In genomic region chr12:5063149-5063548, GRCh38 we compare ENCODE assay signal across 27 cellular contexts. TPM values are rescaled to one million over a fixed set of nuclear protein-coding genes. Genes with fewer than 3 reads are reported as not detected.
"Had no signal": no experiment of that assay in that cellular context is flagged by ENCODE, and none has a peak within 500 bp of the region (broad histone marks: within the 10 kb centered on the region; RNA-seq: fewer than 3 reads in every experiment).

No MANE protein-coding gene starts in this region.

- H3K4me1 Mint-ChIP-seq: activated B cell treated with CpG ODN at 0.5 μM for 24 hours; activated CD4-positive, alpha-beta T cell treated with anti-CD3 and anti-CD28 coated beads, Interleukin-2, amount 10 ng/mL, durations not matched to agents 24 days and 14 days; activated CD8-positive, alpha-beta memory T cell treated with anti-CD3 and anti-CD28 coated beads, Interleukin-2, amount 10 ng/mL, durations not matched to agents 7 days and 5 days; activated naive CD4-positive, alpha-beta T cell treated with anti-CD3 and anti-CD28 coated beads, Interleukin-2, amount 50 U/mL, for 24 hours; activated naive CD8-positive, alpha-beta T cell treated with anti-CD3 and anti-CD28 coated beads, Interleukin-2, amount 50 U/mL, for 24 hours; central memory CD8-positive, alpha-beta T cell; T-helper 17 cell had no signal

- H3K27me3 ChIP-seq: ascending aorta had no signal

- H3K4me3 Mint-ChIP-seq: activated B cell treated with CpG ODN at 0.5 μM for 24 hours; activated CD4-positive, alpha-beta T cell treated with anti-CD3 and anti-CD28 coated beads, Interleukin-2, amount 10 ng/mL, durations not matched to agents 24 days and 14 days; activated CD8-positive, alpha-beta memory T cell treated with anti-CD3 and anti-CD28 coated beads, Interleukin-2, amount 10 ng/mL, durations not matched to agents 7 days and 5 days; activated naive CD4-positive, alpha-beta T cell treated with anti-CD3 and anti-CD28 coated beads, Interleukin-2, amount 50 U/mL, for 24 hours; activated naive CD8-positive, alpha-beta T cell treated with anti-CD3 and anti-CD28 coated beads, Interleukin-2, amount 50 U/mL, for 24 hours; activated T-cell treated with anti-CD3 and anti-CD28 coated beads, Interleukin-2, amount 50 U/mL, for 24 hours; activated T-helper 1 cell treated with anti-CD3 and anti-CD28 coated beads, Interleukin-12 subunit alpha, Interleukin-12 subunit beta, Interleukin-2, Interleukin-4 antibody, amounts not matched to agents 30 ng/mL and 10 ng/mL and 1 ng/mL, durations not matched to agents 14 hours and 24 hours and 36 hours; brain; central memory CD8-positive, alpha-beta T cell; T-helper 17 cell had no signal

- DNase-seq: activated B cell treated with CpG ODN at 0.5 μM for 24 hours; activated CD4-positive, alpha-beta T cell treated with anti-CD3 and anti-CD28 coated beads for 1 hour; activated CD4-positive, alpha-beta T cell treated with anti-CD3 and anti-CD28 coated beads, Interleukin-2, amount 10 ng/mL, durations not matched to agents 24 days and 14 days; activated CD4-positive, alpha-beta T cell treated with anti-CD3 and anti-CD28 coated beads, Interleukin-2, amount 50 U/mL, for 48 hours; activated CD8-positive, alpha-beta memory T cell treated with anti-CD3 and anti-CD28 coated beads, Interleukin-2, amount 10 ng/mL, durations not matched to agents 7 days and 5 days; activated effector memory CD4-positive, alpha-beta T cell treated with Interleukin-2 at 50 U/mL for 16 hours; activated naive CD4-positive, alpha-beta T cell; activated naive CD8-positive, alpha-beta T cell treated with anti-CD3 and anti-CD28 coated beads, Interleukin-2, amount 50 U/mL, for 24 hours; activated T-cell treated with anti-CD3 and anti-CD28 coated beads, Interleukin-2, amount 50 U/mL, for 24 hours; amniotic stem cell; MM.1S; NCI-H1105; NCI-H1436; NCI-H1694 treated with DMSO at 0.1 percent for 48 hours; NCI-H2081; NCI-H526; SIG-M5; T-helper 17 cell; T-helper 9 cell had no signal

- H3K9me3 ChIP-seq: ascending aorta had no signal

- ATAC-seq: activated CD8-positive, alpha-beta memory T cell treated with anti-CD3 and anti-CD28 coated beads, Interleukin-2, amount 10 ng/mL, durations not matched to agents 7 days and 5 days; activated naive CD8-positive, alpha-beta T cell treated with anti-CD3 and anti-CD28 coated beads, Interleukin-2, amount 50 U/mL, for 24 hours; T-helper 17 cell had no signal

- H3K27me3 Mint-ChIP-seq: activated B cell treated with CpG ODN at 0.5 μM for 24 hours, brain had no signal

- H3K9me3 Mint-ChIP-seq: activated B cell treated with CpG ODN at 0.5 μM for 24 hours; activated CD4-positive, alpha-beta T cell treated with anti-CD3 and anti-CD28 coated beads, Interleukin-2, amount 10 ng/mL, durations not matched to agents 24 days and 14 days; activated naive CD4-positive, alpha-beta T cell treated with anti-CD3 and anti-CD28 coated beads, Interleukin-2, amount 50 U/mL, for 24 hours; activated naive CD8-positive, alpha-beta T cell treated with anti-CD3 and anti-CD28 coated beads, Interleukin-2, amount 50 U/mL, for 24 hours; activated T-cell treated with anti-CD3 and anti-CD28 coated beads, Interleukin-2, amount 50 U/mL, for 24 hours; activated T-helper 1 cell treated with anti-CD3 and anti-CD28 coated beads, Interleukin-12 subunit alpha, Interleukin-12 subunit beta, Interleukin-2, Interleukin-4 antibody, amounts not matched to agents 30 ng/mL and 10 ng/mL and 1 ng/mL, durations not matched to agents 14 hours and 24 hours and 36 hours; brain; central memory CD8-positive, alpha-beta T cell had no signal

- H3K36me3 ChIP-seq: ascending aorta had no signal

- H3K4me3 ChIP-seq: ascending aorta had no signal

- H3K36me3 Mint-ChIP-seq: activated CD8-positive, alpha-beta memory T cell treated with anti-CD3 and anti-CD28 coated beads, Interleukin-2, amount 10 ng/mL, durations not matched to agents 7 days and 5 days; activated naive CD4-positive, alpha-beta T cell treated with anti-CD3 and anti-CD28 coated beads, Interleukin-2, amount 50 U/mL, for 24 hours; brain had no signal

- H3K27ac Mint-ChIP-seq: activated B cell treated with CpG ODN at 0.5 μM for 24 hours; activated CD4-positive, alpha-beta T cell treated with anti-CD3 and anti-CD28 coated beads, Interleukin-2, amount 10 ng/mL, durations not matched to agents 24 days and 14 days; activated CD8-positive, alpha-beta memory T cell treated with anti-CD3 and anti-CD28 coated beads, Interleukin-2, amount 10 ng/mL, durations not matched to agents 7 days and 5 days; activated naive CD4-positive, alpha-beta T cell treated with anti-CD3 and anti-CD28 coated beads, Interleukin-2, amount 50 U/mL, for 24 hours; activated naive CD8-positive, alpha-beta T cell treated with anti-CD3 and anti-CD28 coated beads, Interleukin-2, amount 50 U/mL, for 24 hours; activated T-cell treated with anti-CD3 and anti-CD28 coated beads, Interleukin-2, amount 50 U/mL, for 24 hours; activated T-helper 1 cell treated with anti-CD3 and anti-CD28 coated beads, Interleukin-12 subunit alpha, Interleukin-12 subunit beta, Interleukin-2, Interleukin-4 antibody, amounts not matched to agents 30 ng/mL and 10 ng/mL and 1 ng/mL, durations not matched to agents 14 hours and 24 hours and 36 hours; T-helper 17 cell had no signal

RNA-seq across cellular contexts. Expression of gene KCNA5, which starts 19.5 kb away (rescaled TPM):
- total RNA-seq: activated CD4-positive, alpha-beta T cell treated with anti-CD3 and anti-CD28 coated beads, Interleukin-2, amount 10 ng/mL, durations not matched to agents 24 days and 14 days; activated CD8-positive, alpha-beta memory T cell treated with anti-CD3 and anti-CD28 coated beads, Interleukin-2, amount 10 ng/mL, durations not matched to agents 7 days and 5 days; activated T-helper 1 cell treated with anti-CD3 and anti-CD28 coated beads, Interleukin-12 subunit alpha, Interleukin-12 subunit beta, Interleukin-2, Interleukin-4 antibody, amounts not matched to agents 30 ng/mL and 10 ng/mL and 1 ng/mL, durations not matched to agents 14 hours and 24 hours and 36 hours; NCI-H460; OCI-LY7; RPMI7951; T-helper 17 cell had no signal
